ENCODE assay signal across 17 cellular contexts in genomic region chr7:100433276-100433591, GRCh38. TPM values are rescaled to one million over a fixed set of nuclear protein-coding genes. Genes with fewer than 3 reads are reported as not detected.
DNase-seq lines count a peak whose midpoint lies in the region; ATAC-seq and TF ChIP-seq lines count a peak whose summit lies in the region.
"Had no signal": no experiment of that assay in that cellular context is flagged by ENCODE, and none has a peak within 500 bp of the region (broad histone marks: within the 10 kb centered on the region; RNA-seq: fewer than 3 reads in every experiment).

No MANE protein-coding gene starts in this region.

- H3K9me3 ChIP-seq in SK-N-MC (ENCODE audit: low read depth, low read length) (no peaks in the 10 kb centered on the region), endodermal cell (ENCODE audit: control insufficient read depth, low read length) (no peaks in the 10 kb centered on the region)
- H3K9me3 ChIP-seq: left lung, vagina had no signal

- H3K27ac Mint-ChIP-seq in activated naive CD4-positive, alpha-beta T cell treated with anti-CD3 and anti-CD28 coated beads, Interleukin-2, amount 50 U/mL, for 24 hours: peak overlapping the region; percentile 83
- H3K27ac Mint-ChIP-seq in endodermal cell (peak overlapping the region; percentile 91), type B pancreatic cell (peak overlapping the region; percentile 93)

- no peak for TF ChIP-seq POLR2A in erythroblast (IDR thresholded peaks at IDR 0.05; ENCODE audit: low read length)

- H3K9ac ChIP-seq in SK-N-MC (ENCODE audit: insufficient read length) (no peak overlapping the region), endodermal cell (ENCODE audit: extremely low read depth, low read length, poor library complexity, severe bottlenecking) (no peak overlapping the region)

- peaks cover 15% of the 10 kb centered on the region for H3K36me3 Mint-ChIP-seq in activated naive CD4-positive, alpha-beta T cell treated with anti-CD3 and anti-CD28 coated beads, Interleukin-2, amount 50 U/mL, for 24 hours
- H3K36me3 Mint-ChIP-seq in endodermal cell (ENCODE audit: low read depth) (peaks cover 39% of the 10 kb centered on the region), type B pancreatic cell (peaks cover 26% of the 10 kb centered on the region)

- peaks cover 24% of the 10 kb centered on the region for H3K4me1 ChIP-seq in endodermal cell (ENCODE audit: control insufficient read depth, insufficient read depth, low read length)

- no peaks in the 10 kb centered on the region for H3K27me3 ChIP-seq in endodermal cell (ENCODE audit: control insufficient read depth, insufficient read depth, low read length, poor library complexity, severe bottlenecking)
- H3K27me3 ChIP-seq: brain microvascular endothelial cell, left lung, vagina had no signal

- H3K4me3 ChIP-seq in SK-N-MC (no peak overlapping the region), endodermal cell (ENCODE audit: low read length) (peak overlapping the region; percentile 97)
- H3K4me3 ChIP-seq: left lung, vagina had no signal

- no peak for DNase-seq in activated naive CD4-positive, alpha-beta T cell (lab: John Stamatoyannopoulos, UW)
- DNase-seq in SK-N-MC (ENCODE audit: low read depth, low spot score) (no peak), endodermal cell (no peak), type B pancreatic cell (ENCODE audit: extremely low spot score, unreplicated experiment) (no peak), NCI-H2081 (lab: John Stamatoyannopoulos, UW) (no peak), erythroblast (lab: John Stamatoyannopoulos, UW) (no peak)
- DNase-seq: brain microvascular endothelial cell, DMS79 treated with DMSO at 0.1 percent for 48 hours, HCEC 1CT, NCI-H1417 treated with DMSO at 0.1 percent for 48 hours, NCI-H524, nucleus accumbens had no signal

- ATAC-seq in HG02642 (IDR thresholded peaks at IDR 0.05; ENCODE audit: poor library complexity, unreplicated experiment): no peak
- ATAC-seq: left lung, Right ventricle myocardium inferior had no signal

- peak overlapping the region; percentile 89 for H3K4me3 Mint-ChIP-seq in activated naive CD4-positive, alpha-beta T cell treated with anti-CD3 and anti-CD28 coated beads, Interleukin-2, amount 50 U/mL, for 24 hours
- H3K4me3 Mint-ChIP-seq in endodermal cell (peak overlapping the region; percentile 89), type B pancreatic cell (peak overlapping the region; percentile 90)

- TF ChIP-seq CTCF in endodermal cell (conservative IDR thresholded peaks at IDR 0.05): no peak
- TF ChIP-seq CTCF in type B pancreatic cell (conservative IDR thresholded peaks at IDR 0.05): no peak

- WGBS in endodermal cell (ENCODE audit: insufficient coverage in 1 of 2, insufficient read length in 1 of 2), 2 experiments: 87 to 100% methylated on average over 1 to 4 of the region's 4 CpGs

- H3K36me3 ChIP-seq in SK-N-MC (ENCODE audit: insufficient read depth, low read length) (peaks cover 42% of the 10 kb centered on the region), endodermal cell (ENCODE audit: control insufficient read depth, insufficient read depth, low read length) (peaks cover 51% of the 10 kb centered on the region)

- H3K27ac ChIP-seq in SK-N-MC: peak overlapping the region; percentile 75; the same call in 1 of the 2 replicates
- no peak overlapping the region for H3K27ac ChIP-seq in endodermal cell (ENCODE audit: low read depth, low read length)
- H3K27ac ChIP-seq: brain microvascular endothelial cell, vagina had no signal

- peaks cover 39% of the 10 kb centered on the region for H3K4me1 Mint-ChIP-seq in activated naive CD4-positive, alpha-beta T cell treated with anti-CD3 and anti-CD28 coated beads, Interleukin-2, amount 50 U/mL, for 24 hours
- H3K4me1 Mint-ChIP-seq in endodermal cell (peaks cover 43% of the 10 kb centered on the region), type B pancreatic cell (ENCODE audit: unreplicated experiment) (peaks cover 35% of the 10 kb centered on the region)

- H3K9me3 Mint-ChIP-seq in activated naive CD4-positive, alpha-beta T cell treated with anti-CD3 and anti-CD28 coated beads, Interleukin-2, amount 50 U/mL, for 24 hours: no peaks in the 10 kb centered on the region
- H3K9me3 Mint-ChIP-seq in endodermal cell: no peaks in the 10 kb centered on the region
- no peaks in the 10 kb centered on the region for H3K9me3 Mint-ChIP-seq in type B pancreatic cell

- H3K27me3 Mint-ChIP-seq in activated naive CD4-positive, alpha-beta T cell treated with anti-CD3 and anti-CD28 coated beads, Interleukin-2, amount 50 U/mL, for 24 hours: no peaks in the 10 kb centered on the region
- peaks cover 1% of the 10 kb centered on the region for H3K27me3 Mint-ChIP-seq in endodermal cell (ENCODE audit: insufficient read depth)
- H3K27me3 Mint-ChIP-seq in type B pancreatic cell: peaks cover 15% of the 10 kb centered on the region

RNA-seq across cellular contexts. Expression of gene PPP1R35, which starts 3.1 kb away (rescaled TPM):
- total RNA-seq in endodermal cell (10 to 100 TPM; 43.8 to 65.6 TPM), type B pancreatic cell (ENCODE audit: low replicate concordance) (31.4 and 33.8 TPM in 2 replicates)
- polyA plus RNA-seq in endodermal cell (2013, experiment 1 of 2): 46.4 TPM
- 47.1 TPM for polyA plus RNA-seq in endodermal cell (2013, experiment 2 of 2)

RNA-seq across cellular contexts. Expression of gene MEPCE, which starts 3.6 kb away (rescaled TPM):
- total RNA-seq in endodermal cell (10 to 100 TPM; 32.9 to 48.0 TPM), type B pancreatic cell (ENCODE audit: low replicate concordance) (27.5 and 36.6 TPM in 2 replicates)
- 37.6 TPM for polyA plus RNA-seq in endodermal cell (2013, experiment 1 of 2)
- polyA plus RNA-seq in endodermal cell (2013, experiment 2 of 2): 34.8 TPM

RNA-seq across cellular contexts. Expression of gene ZCWPW1, which starts 4.7 kb away (rescaled TPM):
- 1 to 10 TPM; 1.9 to 2.3 TPM for total RNA-seq in endodermal cell
- polyA plus RNA-seq in endodermal cell (2013, experiment 1 of 2): 2.0 TPM
- polyA plus RNA-seq in endodermal cell (2013, experiment 2 of 2): 2.4 TPM
- 2.2 and 2.7 TPM in 2 replicates for total RNA-seq in type B pancreatic cell (ENCODE audit: low replicate concordance)

RNA-seq across cellular contexts. Expression of gene SPACDR, which starts 30.8 kb away (rescaled TPM):
- total RNA-seq in endodermal cell: 1 to 10 TPM; 1.3 to 1.5 TPM
- polyA plus RNA-seq in endodermal cell (2013, experiment 1 of 2): 1.4 TPM
- polyA plus RNA-seq in endodermal cell (2013, experiment 2 of 2): 0.83 TPM
- total RNA-seq in type B pancreatic cell (ENCODE audit: low replicate concordance): 1.4 and 2.8 TPM in 2 replicates
- total RNA-seq: vagina had no signal

RNA-seq across cellular contexts. Expression of gene TSC22D4, which starts 45.8 kb away (rescaled TPM):
- total RNA-seq in endodermal cell (10 to 100 TPM; 30.9 to 35.2 TPM), type B pancreatic cell (ENCODE audit: low replicate concordance) (45.3 and 57.6 TPM in 2 replicates)
- polyA plus RNA-seq in endodermal cell (2013, experiment 1 of 2): 23.5 TPM
- polyA plus RNA-seq in endodermal cell (2013, experiment 2 of 2): 25.1 TPM
